8 cellular contexts compared by ENCODE assay signal in the genomic region with DNA sequence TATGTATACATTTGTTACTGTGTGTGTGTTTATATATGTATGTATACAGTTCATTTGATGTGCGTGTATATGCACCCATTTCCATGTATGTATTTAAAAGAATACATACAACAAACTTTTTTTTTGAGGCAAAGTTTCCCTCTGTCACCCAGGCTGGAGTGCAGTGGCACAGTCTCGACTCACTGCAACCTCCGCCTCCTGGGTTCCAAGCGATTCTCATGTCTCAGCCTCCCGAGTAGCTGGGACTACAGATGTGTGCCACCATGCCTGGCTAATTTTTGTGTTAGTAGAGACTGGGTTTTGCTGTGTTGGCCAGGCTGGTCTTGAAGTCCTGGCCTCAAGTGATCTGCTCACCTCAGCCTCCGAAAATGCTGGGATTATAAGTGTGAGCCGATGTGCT.
DNase-seq lines count a peak whose midpoint lies in the region; ATAC-seq and TF ChIP-seq lines count a peak whose summit lies in the region.
"Not testable (repeated sequence)": the region's sequence is repeated elsewhere in the genome, so short reads cannot be mapped to it uniquely, and the experiment has no call there.

No MANE protein-coding gene starts in this region.

- H3K9me3 ChIP-seq in CD4-positive, CD25-positive, alpha-beta regulatory T cell (ENCODE audit: control insufficient read depth in 2 of 2, low read length in 2 of 2); IMR-90 (ENCODE audit: control insufficient read depth, insufficient read depth, low read length); hepatocyte (ENCODE audit: low read depth); naive thymus-derived CD4-positive, alpha-beta T cell (ENCODE audit: control insufficient read depth in 2 of 3, low read length in 3 of 3): not testable (repeated sequence)

- not testable (repeated sequence) for TF ChIP-seq CTCF in IMR-90 (conservative IDR thresholded peaks at IDR 0.05; ENCODE audit: low read depth, low read length); activated CD8-positive, alpha-beta T cell treated with anti-CD3 and anti-CD28 coated beads for 36 hours (IDR thresholded peaks at IDR 0.05); hepatocyte (IDR thresholded peaks at IDR 0.05; ENCODE audit: poor library complexity)

- H3K9me3 Mint-ChIP-seq in CD4-positive, CD25-positive, alpha-beta regulatory T cell; T-cell; activated CD8-positive, alpha-beta T cell treated with anti-CD3 and anti-CD28 coated beads for 36 hours; central memory CD8-positive, alpha-beta T cell; naive thymus-derived CD4-positive, alpha-beta T cell: not testable (repeated sequence)

- H3K27ac Mint-ChIP-seq in CD4-positive, CD25-positive, alpha-beta regulatory T cell = peak overlapping the region in 2 of 3 donors; percentile 76 to 97
- H3K27ac Mint-ChIP-seq in T-cell = peak overlapping the region; percentile 91
- peak overlapping the region; percentile 74 for H3K27ac Mint-ChIP-seq in activated CD8-positive, alpha-beta T cell treated with anti-CD3 and anti-CD28 coated beads for 36 hours
- H3K27ac Mint-ChIP-seq in central memory CD8-positive, alpha-beta T cell (ENCODE audit: low read depth) = peak overlapping the region; percentile 98
- peak overlapping the region in 5 of 9 donors; percentile 32 to 71 (median 52) for H3K27ac Mint-ChIP-seq in naive thymus-derived CD4-positive, alpha-beta T cell

- not testable (repeated sequence) for H3K9ac ChIP-seq in IMR-90 (ENCODE audit: low read depth, low read length); rectal smooth muscle tissue (ENCODE audit: low read length)

- POLR2A ChIA-PET in IMR-90 (lab: Charles Lee; ENCODE audit: unreplicated experiment); activated CD8-positive, alpha-beta T cell treated with anti-CD3 and anti-CD28 coated beads for 36 hours (lab: Charles Lee); naive thymus-derived CD4-positive, alpha-beta T cell (lab: Charles Lee): not testable (repeated sequence)
- POLR2A ChIA-PET in T-cell (lab: Charles Lee) = interaction anchor here in 1 of 2 donors (1.3 kb wide), 1 partner anchor 191 kb away, joined by 3 read pairs; no protein-coding TSS in a partner anchor

- not testable (repeated sequence) for H3K27me3 Mint-ChIP-seq in CD4-positive, CD25-positive, alpha-beta regulatory T cell; T-cell; activated CD8-positive, alpha-beta T cell treated with anti-CD3 and anti-CD28 coated beads for 36 hours; central memory CD8-positive, alpha-beta T cell; naive thymus-derived CD4-positive, alpha-beta T cell

- TF ChIP-seq RAD21 in IMR-90 (IDR thresholded peaks at IDR 0.05; ENCODE audit: low read length) = not testable (repeated sequence)

- in situ Hi-C loops in IMR-90 (cut with MboI; ENCODE audit: low sequenced_read_pairs) = not testable (repeated sequence)

- not testable (repeated sequence) for H2AK9ac ChIP-seq in IMR-90 (replicated peaks; ENCODE audit: low read depth, low read length, poor library complexity)

- intact Hi-C loops in IMR-90 (cut with micrococcal nuclease) = loop anchor here (5.0 kb wide), 2 partner anchors 38 to 53 kb away; no protein-coding TSS in a partner anchor
- intact Hi-C loops in activated CD8-positive, alpha-beta T cell treated with anti-CD3 and anti-CD28 coated beads for 36 hours (cut with micrococcal nuclease); naive thymus-derived CD4-positive, alpha-beta T cell (cut with micrococcal nuclease): not testable (repeated sequence)

- not testable (repeated sequence) for H3K36me3 ChIP-seq in CD4-positive, CD25-positive, alpha-beta regulatory T cell (ENCODE audit: control insufficient read depth, insufficient read depth, low read length); IMR-90 (ENCODE audit: control insufficient read depth, insufficient read depth, low read length); hepatocyte (replicated peaks; ENCODE audit: insufficient read depth, low read depth); naive thymus-derived CD4-positive, alpha-beta T cell (ENCODE audit: control insufficient read depth in 2 of 3, insufficient read depth in 3 of 3, low read length in 3 of 3); rectal smooth muscle tissue (ENCODE audit: control insufficient read depth, insufficient read depth, low read length)

- BruUV-seq in IMR-90 (replicated peaks; lab: Mats Ljungman, UMichigan) = not testable (repeated sequence)

- H2BK120ac ChIP-seq in IMR-90 (ENCODE audit: low read depth, low read length) = not testable (repeated sequence)

- H3K4me3 ChIP-seq in CD4-positive, CD25-positive, alpha-beta regulatory T cell (ENCODE audit: low read depth, low read length) = peak overlapping the region; percentile 52
- not testable (repeated sequence) for H3K4me3 ChIP-seq in IMR-90 (ENCODE audit: insufficient read depth, low read depth, low read length); hepatocyte; naive thymus-derived CD4-positive, alpha-beta T cell (ENCODE audit: low read length); rectal smooth muscle tissue (ENCODE audit: low read length)

- not testable (repeated sequence) for H3K9me1 ChIP-seq in IMR-90 (ENCODE audit: insufficient read depth, low read length)

- not testable (repeated sequence) for H2AK5ac ChIP-seq in IMR-90 (ENCODE audit: low read depth, low read length)

- not testable (repeated sequence) for H2BK5ac ChIP-seq in IMR-90 (ENCODE audit: low read depth, low read length, poor library complexity, severe bottlenecking)

- H3K14ac ChIP-seq in IMR-90 (replicated peaks; ENCODE audit: low read depth, low read length) = not testable (repeated sequence)

- H3K23ac ChIP-seq in IMR-90 (ENCODE audit: low read depth, low read length) = not testable (repeated sequence)

- peak overlapping the region in 2 of 4 donors; percentile 49 to 67 for H3K4me3 Mint-ChIP-seq in CD4-positive, CD25-positive, alpha-beta regulatory T cell
- H3K4me3 Mint-ChIP-seq in T-cell; activated CD8-positive, alpha-beta T cell treated with anti-CD3 and anti-CD28 coated beads for 36 hours; central memory CD8-positive, alpha-beta T cell; naive thymus-derived CD4-positive, alpha-beta T cell: not testable (repeated sequence)

- not testable (repeated sequence) for H3K56ac ChIP-seq in IMR-90 (ENCODE audit: extremely low read depth, insufficient read depth, low read length)

- H2AFZ ChIP-seq in IMR-90 (replicated peaks; ENCODE audit: low read length, poor library complexity); hepatocyte: not testable (repeated sequence)

- H2BK20ac ChIP-seq in IMR-90 (ENCODE audit: low read depth, low read length) = not testable (repeated sequence)

- H3K9me2 ChIP-seq in hepatocyte (replicated peaks; ENCODE audit: insufficient read depth) = not testable (repeated sequence)

- not testable (repeated sequence) for H3K36me3 Mint-ChIP-seq in CD4-positive, CD25-positive, alpha-beta regulatory T cell; T-cell
- H3K36me3 Mint-ChIP-seq in activated CD8-positive, alpha-beta T cell treated with anti-CD3 and anti-CD28 coated beads for 36 hours (ENCODE audit: low read depth) = peaks cover 18% of the 10 kb centered on the region
- peaks cover 20% of the 10 kb centered on the region for H3K36me3 Mint-ChIP-seq in central memory CD8-positive, alpha-beta T cell (ENCODE audit: insufficient read depth)
- H3K36me3 Mint-ChIP-seq in naive thymus-derived CD4-positive, alpha-beta T cell = peaks cover 0 to 18% (median 11%) of the 10 kb centered on the region in 5 donors

- not testable (repeated sequence) for H4K8ac ChIP-seq in IMR-90 (ENCODE audit: low read depth in 2 of 2, low read length in 2 of 2)

- not testable (repeated sequence) for H4K20me1 ChIP-seq in IMR-90 (ENCODE audit: insufficient read depth, low read length); hepatocyte (ENCODE audit: insufficient read depth, poor library complexity, severe bottlenecking)

- not testable (repeated sequence) for H3K79me2 ChIP-seq in hepatocyte

- H3K27ac ChIP-seq in CD4-positive, CD25-positive, alpha-beta regulatory T cell (ENCODE audit: insufficient read depth, low read length, poor library complexity, severe bottlenecking) = peak overlapping the region; percentile 66
- H3K27ac ChIP-seq in IMR-90 (ENCODE audit: insufficient read depth, low read length); hepatocyte; naive thymus-derived CD4-positive, alpha-beta T cell (ENCODE audit: low read depth, low read length): not testable (repeated sequence)
- peak overlapping the region; percentile 8 for H3K27ac ChIP-seq in rectal smooth muscle tissue (ENCODE audit: low read depth, low read length)

- CTCF ChIA-PET in IMR-90 (lab: Yijun Ruan, JAX); T-cell (lab: Charles Lee); naive thymus-derived CD4-positive, alpha-beta T cell (lab: Charles Lee): not testable (repeated sequence)
- CTCF ChIA-PET in activated CD8-positive, alpha-beta T cell treated with anti-CD3 and anti-CD28 coated beads for 36 hours (lab: Charles Lee) = interaction anchor here (1.1 to 3.2 kb wide), 3 partner anchors 13 to 79 kb away, joined by 3 to 9 read pairs (median 8); no protein-coding TSS in a partner anchor

- H3K18ac ChIP-seq in IMR-90 (ENCODE audit: low read depth, low read length) = not testable (repeated sequence)

- H3K4me2 ChIP-seq in IMR-90 (ENCODE audit: low read depth, low read length) = peak overlapping the region; percentile 54; the same call in 1 of the 2 replicates
- H3K4me2 ChIP-seq in hepatocyte = peak overlapping the region; percentile 58

- H3K27me3 ChIP-seq in CD4-positive, CD25-positive, alpha-beta regulatory T cell (ENCODE audit: control insufficient read depth, insufficient read depth, low read length); IMR-90 (ENCODE audit: control insufficient read depth, insufficient read depth, low read length); hepatocyte; naive thymus-derived CD4-positive, alpha-beta T cell (ENCODE audit: control insufficient read depth in 2 of 2, insufficient read depth in 2 of 2, low read length in 2 of 2); rectal smooth muscle tissue (ENCODE audit: control insufficient read depth, insufficient read depth, low read length): not testable (repeated sequence)

- H3K79me1 ChIP-seq in IMR-90 (ENCODE audit: low read depth in 1 of 2, low read length in 2 of 2) = not testable (repeated sequence)

- dilution Hi-C loops in IMR-90 (cut with HindIII; ENCODE audit: low sequenced_read_pairs, unreplicated experiment) = not testable (repeated sequence)

- not testable (repeated sequence) for H3K4ac ChIP-seq in IMR-90 (ENCODE audit: low read depth, low read length)

- peaks cover 71% of the 10 kb centered on the region for H3K4me1 ChIP-seq in CD4-positive, CD25-positive, alpha-beta regulatory T cell (ENCODE audit: control insufficient read depth, insufficient read depth, low read length, poor library complexity, severe bottlenecking)
- not testable (repeated sequence) for H3K4me1 ChIP-seq in IMR-90 (ENCODE audit: control insufficient read depth, insufficient read depth, low read length); hepatocyte (ENCODE audit: insufficient read depth)
- peaks cover 49 to 62% of the 10 kb centered on the region in 2 donors for H3K4me1 ChIP-seq in naive thymus-derived CD4-positive, alpha-beta T cell (ENCODE audit: control insufficient read depth in 2 of 2, insufficient read depth in 2 of 2, low read length in 2 of 2)
- H3K4me1 ChIP-seq in rectal smooth muscle tissue (ENCODE audit: control insufficient read depth, insufficient read depth, low read length) = peaks cover 14% of the 10 kb centered on the region

- 40% methylated on average over 1 of the region's 7 CpGs; no CpG with 5 or more reads in 1 of the 2 experiments for WGBS in IMR-90 (ENCODE audit: extremely low coverage in 2 of 2, insufficient read length in 1 of 2), 2 experiments
- WGBS in hepatocyte (ENCODE audit: low lambda C conversion rate, missing lambda C conversion rate) = 75% methylated on average over 7 of the region's 7 CpGs

- H3K4me1 Mint-ChIP-seq in CD4-positive, CD25-positive, alpha-beta regulatory T cell = peaks cover 29 to 61% (median 42%) of the 10 kb centered on the region in 4 donors
- H3K4me1 Mint-ChIP-seq in T-cell = peaks cover 65 to 70% (median 70%) of the 10 kb centered on the region in 3 donors
- peaks cover 58% of the 10 kb centered on the region for H3K4me1 Mint-ChIP-seq in activated CD8-positive, alpha-beta T cell treated with anti-CD3 and anti-CD28 coated beads for 36 hours (ENCODE audit: low read depth)
- peaks cover 28% of the 10 kb centered on the region for H3K4me1 Mint-ChIP-seq in central memory CD8-positive, alpha-beta T cell
- H3K4me1 Mint-ChIP-seq in naive thymus-derived CD4-positive, alpha-beta T cell = peaks cover 39 to 74% (median 65%) of the 10 kb centered on the region in 7 donors

- not testable (repeated sequence) for TF ChIP-seq POLR2A in IMR-90 (IDR thresholded peaks at IDR 0.05; ENCODE audit: low read depth, low read length)

- ATAC-seq in CD4-positive, CD25-positive, alpha-beta regulatory T cell (ENCODE audit: low read depth in 2 of 2); IMR-90 (ENCODE audit: low read depth); T-cell (replicated peaks in 1 of 4); activated CD8-positive, alpha-beta T cell treated with anti-CD3 and anti-CD28 coated beads for 36 hours; central memory CD8-positive, alpha-beta T cell (replicated peaks; ENCODE audit: extremely low read depth, poor library complexity, severe bottlenecking); naive thymus-derived CD4-positive, alpha-beta T cell: not testable (repeated sequence)

- not testable (repeated sequence) for H4K91ac ChIP-seq in IMR-90 (ENCODE audit: insufficient read depth, low read depth, low read length)

- DNase-seq in CD4-positive, CD25-positive, alpha-beta regulatory T cell; IMR-90; T-cell; activated CD8-positive, alpha-beta T cell treated with anti-CD3 and anti-CD28 coated beads for 36 hours; central memory CD8-positive, alpha-beta T cell (ENCODE audit: low spot score in 2 of 2); hepatocyte (ENCODE audit: low spot score); naive thymus-derived CD4-positive, alpha-beta T cell: not testable (repeated sequence)

- not testable (repeated sequence) for H4K5ac ChIP-seq in IMR-90 (ENCODE audit: low read depth, low read length)

- not testable (repeated sequence) for H2BK15ac ChIP-seq in IMR-90 (ENCODE audit: low read depth, low read length)
